ENCODE assay signal across 8 cellular contexts in the genomic region with DNA sequence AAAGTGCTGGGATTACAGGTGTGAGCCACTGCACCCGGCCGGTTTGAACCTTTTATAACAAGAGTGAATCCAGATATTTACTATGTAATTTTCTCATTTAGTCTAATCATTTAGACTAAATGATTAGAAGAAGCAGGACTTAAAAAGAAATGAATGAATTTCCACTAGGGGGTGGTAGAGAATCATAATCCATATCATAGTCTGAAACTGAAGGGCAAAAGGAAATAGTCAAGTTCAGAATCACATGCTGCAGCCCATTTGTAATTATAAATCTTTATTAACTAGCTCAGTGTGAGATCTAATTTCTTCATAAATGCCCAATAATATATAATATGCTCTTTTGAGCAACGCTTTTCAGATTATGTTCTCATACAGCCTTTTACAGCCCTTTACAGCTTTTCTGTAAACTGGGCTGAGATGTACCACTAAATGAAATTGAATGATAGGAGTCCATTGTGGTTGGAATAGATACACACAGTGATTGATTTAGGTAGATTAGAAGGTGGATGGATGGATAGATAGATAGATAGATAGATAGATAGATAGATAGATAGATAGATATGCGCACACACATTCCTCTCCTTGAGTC. TPM values are rescaled to one million over a fixed set of nuclear protein-coding genes. Genes with fewer than 3 reads are reported as not detected.
DNase-seq lines count a peak whose midpoint lies in the region; ATAC-seq and TF ChIP-seq lines count a peak whose summit lies in the region.

No MANE protein-coding gene starts in this region.

- peak; percentile 63 for TF ChIP-seq CTCF in RWPE1 (conservative IDR thresholded peaks at IDR 0.05; ENCODE audit: low read depth)
- TF ChIP-seq CTCF in epithelial cell of proximal tubule (conservative IDR thresholded peaks at IDR 0.05; ENCODE audit: low read depth, low read length): peak; percentile 57
- TF ChIP-seq CTCF in nephron progenitor cell (IDR thresholded peaks at IDR 0.05): peak; percentile 54

- peaks cover 14% of the 10 kb centered on the region for H3K4me1 Mint-ChIP-seq in nephron progenitor cell
- H3K4me1 Mint-ChIP-seq in activated naive CD8-positive, alpha-beta T cell treated with anti-CD3 and anti-CD28 coated beads, Interleukin-2, amount 50 U/mL, for 24 hours: peaks cover 21% of the 10 kb centered on the region
- peaks cover 7% of the 10 kb centered on the region for H3K4me1 Mint-ChIP-seq in activated naive CD8-positive, alpha-beta T cell treated with anti-CD3 and anti-CD28 coated beads for 36 hours

- POLR2A ChIA-PET in RWPE1 (lab: Yijun Ruan, JAX; ENCODE audit: low non-redundant PET): no interaction called here

- CTCF ChIA-PET in RWPE1 (lab: Yijun Ruan, JAX): interaction anchor here (0.6 to 1.5 kb wide), 7 partner anchors 18 to 100 kb away, joined by 3 to 14 read pairs (median 4); no protein-coding TSS in a partner anchor

- peaks cover 32% of the 10 kb centered on the region for H3K27me3 Mint-ChIP-seq in nephron progenitor cell (ENCODE audit: low read depth, poor library complexity)
- H3K27me3 Mint-ChIP-seq in activated naive CD8-positive, alpha-beta T cell treated with anti-CD3 and anti-CD28 coated beads, Interleukin-2, amount 50 U/mL, for 24 hours: no peaks in the 10 kb centered on the region
- no peaks in the 10 kb centered on the region for H3K27me3 Mint-ChIP-seq in activated naive CD8-positive, alpha-beta T cell treated with anti-CD3 and anti-CD28 coated beads for 36 hours

- no peak overlapping the region for H3K27ac ChIP-seq in RWPE1
- H3K27ac ChIP-seq in substantia nigra (ENCODE audit: low read depth, low read length, poor library complexity, severe bottlenecking): no peak overlapping the region

- ATAC-seq in activated naive CD8-positive, alpha-beta T cell treated with anti-CD3 and anti-CD28 coated beads, Interleukin-2, amount 50 U/mL, for 24 hours: no peak

- no peak overlapping the region for H3K27ac Mint-ChIP-seq in nephron progenitor cell
- H3K27ac Mint-ChIP-seq in activated naive CD8-positive, alpha-beta T cell treated with anti-CD3 and anti-CD28 coated beads, Interleukin-2, amount 50 U/mL, for 24 hours: no peak overlapping the region
- H3K27ac Mint-ChIP-seq in activated naive CD8-positive, alpha-beta T cell treated with anti-CD3 and anti-CD28 coated beads for 36 hours: no peak overlapping the region

- no peak overlapping the region for H3K4me3 Mint-ChIP-seq in nephron progenitor cell
- no peak overlapping the region for H3K4me3 Mint-ChIP-seq in activated naive CD8-positive, alpha-beta T cell treated with anti-CD3 and anti-CD28 coated beads, Interleukin-2, amount 50 U/mL, for 24 hours
- H3K4me3 Mint-ChIP-seq in activated naive CD8-positive, alpha-beta T cell treated with anti-CD3 and anti-CD28 coated beads for 36 hours: no peak overlapping the region

- no peak overlapping the region for H3K4me3 ChIP-seq in epithelial cell of proximal tubule (ENCODE audit: low read depth, low read length)

- no peaks in the 10 kb centered on the region for H3K9me3 Mint-ChIP-seq in nephron progenitor cell
- H3K9me3 Mint-ChIP-seq in activated naive CD8-positive, alpha-beta T cell treated with anti-CD3 and anti-CD28 coated beads, Interleukin-2, amount 50 U/mL, for 24 hours: no peaks in the 10 kb centered on the region
- no peaks in the 10 kb centered on the region for H3K9me3 Mint-ChIP-seq in activated naive CD8-positive, alpha-beta T cell treated with anti-CD3 and anti-CD28 coated beads for 36 hours

- DNase-seq in GF-D8 (lab: John Stamatoyannopoulos, UW): peak; percentile 29
- DNase-seq in NAMALWA (ENCODE audit: low spot score): peak; percentile 88
- peak; percentile 57 for DNase-seq in RWPE1 (ENCODE audit: low spot score)
- DNase-seq in epithelial cell of proximal tubule (ENCODE audit: low read depth): peak; percentile 48
- no peak for DNase-seq in nephron progenitor cell
- no peak for DNase-seq in activated naive CD8-positive, alpha-beta T cell treated with anti-CD3 and anti-CD28 coated beads, Interleukin-2, amount 50 U/mL, for 24 hours
- no peak for DNase-seq in substantia nigra (lab: John Stamatoyannopoulos, UW)
- DNase-seq in activated naive CD8-positive, alpha-beta T cell treated with anti-CD3 and anti-CD28 coated beads for 36 hours: no peak

- no peaks in the 10 kb centered on the region for H3K36me3 Mint-ChIP-seq in nephron progenitor cell (ENCODE audit: low read depth)
- no peaks in the 10 kb centered on the region for H3K36me3 Mint-ChIP-seq in activated naive CD8-positive, alpha-beta T cell treated with anti-CD3 and anti-CD28 coated beads, Interleukin-2, amount 50 U/mL, for 24 hours (ENCODE audit: low read depth)
- no peaks in the 10 kb centered on the region for H3K36me3 Mint-ChIP-seq in activated naive CD8-positive, alpha-beta T cell treated with anti-CD3 and anti-CD28 coated beads for 36 hours

RNA-seq across cellular contexts. Expression of gene PSMB9, which starts 31.8 kb away (rescaled TPM):
- 20.5 and 24.3 TPM in 2 replicates for total RNA-seq in epithelial cell of proximal tubule
- total RNA-seq in activated naive CD8-positive, alpha-beta T cell treated with anti-CD3 and anti-CD28 coated beads for 36 hours: 100 to 1,000 TPM; 315 to 316 TPM

RNA-seq across cellular contexts. Expression of gene TAP1, which starts 32.3 kb away (rescaled TPM):
- total RNA-seq in epithelial cell of proximal tubule: 50.7 and 54.5 TPM in 2 replicates
- total RNA-seq in activated naive CD8-positive, alpha-beta T cell treated with anti-CD3 and anti-CD28 coated beads for 36 hours: 100 to 1,000 TPM; 337 to 356 TPM

RNA-seq across cellular contexts. Expression of gene PSMB8, which starts 41.9 kb away (rescaled TPM):
- total RNA-seq in epithelial cell of proximal tubule: 75.1 and 84.4 TPM in 2 replicates
- total RNA-seq in activated naive CD8-positive, alpha-beta T cell treated with anti-CD3 and anti-CD28 coated beads for 36 hours: 100 to 1,000 TPM; 385 to 393 TPM

RNA-seq across cellular contexts. Expression of gene TAP2, which starts 47.3 kb away (rescaled TPM):
- total RNA-seq in epithelial cell of proximal tubule: 23.6 and 29.4 TPM in 2 replicates
- 100 to 1,000 TPM; 216 to 226 TPM for total RNA-seq in activated naive CD8-positive, alpha-beta T cell treated with anti-CD3 and anti-CD28 coated beads for 36 hours

RNA-seq across cellular contexts. Expression of gene HLA-DMB, which starts 55.0 kb away (rescaled TPM):
- 3.5 and 4.2 TPM in 2 replicates for total RNA-seq in epithelial cell of proximal tubule
- 1 to 10 TPM; 4.6 to 6.1 TPM for total RNA-seq in activated naive CD8-positive, alpha-beta T cell treated with anti-CD3 and anti-CD28 coated beads for 36 hours

Comparison
In these comparisons a context has a peak if more than half of its experiments do, and no peak if none do; other contexts are left out.
1. DNase-seq: peak in GF-D8 (single experiment), NAMALWA (single experiment), RWPE1 (single experiment) and epithelial cell of proximal tubule (single experiment); none in nephron progenitor cell (single experiment), activated naive CD8-positive, alpha-beta T cell treated with anti-CD3 and anti-CD28 coated beads, Interleukin-2, amount 50 U/mL, for 24 hours (single experiment), substantia nigra (0 of 49) and activated naive CD8-positive, alpha-beta T cell treated with anti-CD3 and anti-CD28 coated beads for 36 hours (single experiment).
2. RNA of gene PSMB9, which starts 31.8 kb away (total RNA-seq): 315 to 316 TPM in activated naive CD8-positive, alpha-beta T cell treated with anti-CD3 and anti-CD28 coated beads for 36 hours; 20.5 to 24.3 TPM in epithelial cell of proximal tubule; every median in the first group is over 10 times any median in the second.
3. Peak in every context shown above with its lines, with median percentiles within 50 percentile points of each other: CTCF ChIP-seq.